8 cellular contexts compared by ENCODE assay signal in the genomic region with DNA sequence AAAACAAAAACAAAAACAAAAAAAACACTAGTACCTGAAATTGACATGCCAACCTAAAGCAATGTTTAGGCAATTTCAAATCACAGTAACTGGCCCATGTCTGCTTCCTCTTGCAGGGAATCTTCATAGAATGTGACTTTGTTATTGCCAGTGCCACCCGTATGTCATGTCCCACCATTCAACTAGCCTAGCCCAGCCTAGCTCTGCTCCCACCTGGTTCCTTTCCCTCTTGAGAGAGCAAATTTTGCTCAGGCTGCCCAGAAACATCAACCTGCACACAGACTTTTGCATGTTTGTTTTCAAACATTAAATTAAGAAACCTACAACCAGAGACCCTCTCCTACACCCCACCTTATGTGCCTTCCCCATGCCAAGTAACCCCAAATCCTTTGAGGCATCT.
DNase-seq lines count a peak whose midpoint lies in the region; ATAC-seq and TF ChIP-seq lines count a peak whose summit lies in the region.

No MANE protein-coding gene starts in this region.

- H3K36me3 ChIP-seq in ascending aorta (peaks cover 13 to 16% of the 10 kb centered on the region in 2 donors), thyroid gland (peaks cover 16% of the 10 kb centered on the region in 2 donors)

- no peak for TF ChIP-seq CTCF in ascending aorta (IDR thresholded peaks at IDR 0.05)
- TF ChIP-seq CTCF in thyroid gland (IDR thresholded peaks at IDR 0.05), result no peak

- no peaks in the 10 kb centered on the region for H3K9me3 Mint-ChIP-seq in activated T-cell treated with anti-CD3 and anti-CD28 coated beads, Interleukin-2, amount 50 U/mL, for 4 hours
- no peaks in the 10 kb centered on the region for H3K9me3 Mint-ChIP-seq in memory B cell

- no peak overlapping the region for H3K27ac Mint-ChIP-seq in memory B cell

- H3K4me3 ChIP-seq in ascending aorta (peak overlapping the region; percentile 79 to 90), thyroid gland (replicated peaks in 1 of 3) (no peak overlapping the region)

- H3K9me3 ChIP-seq in ascending aorta (no peaks in the 10 kb centered on the region), thyroid gland (no peaks in the 10 kb centered on the region)

- peaks cover 48% of the 10 kb centered on the region for H3K4me1 Mint-ChIP-seq in activated T-cell treated with anti-CD3 and anti-CD28 coated beads, Interleukin-2, amount 50 U/mL, for 4 hours (ENCODE audit: low read depth)
- peaks cover 28% of the 10 kb centered on the region for H3K4me1 Mint-ChIP-seq in memory B cell

- 73 to 81% methylated on average over 1 of the region's 1 CpG for WGBS in thyroid gland, 2 donors

- DNase-seq in activated T-cell treated with anti-CD3 and anti-CD28 coated beads, Interleukin-2, amount 50 U/mL, for 4 hours, result no peak
- DNase-seq in activated T-cell treated with anti-CD3 and anti-CD28 coated beads for 4 hours (no peak), ascending aorta (ENCODE audit: low spot score in 2 of 2) (no peak), memory B cell (ENCODE audit: low spot score in 2 of 2) (no peak), thyroid gland (no peak), HPDE6-E6E7 (ENCODE audit: extremely low spot score) (no peak), COR-L47 (lab: John Stamatoyannopoulos, UW) (no peak)
- DNase-seq in stimulated activated CD4-positive, alpha-beta T cell treated with anti-CD3 and anti-CD28 coated beads, Interleukin-15, amount 100 ng/mL, for 24 hours, result no peak

- peaks cover 13% of the 10 kb centered on the region for H3K36me3 Mint-ChIP-seq in activated T-cell treated with anti-CD3 and anti-CD28 coated beads, Interleukin-2, amount 50 U/mL, for 4 hours (ENCODE audit: insufficient read depth)
- no peaks in the 10 kb centered on the region for H3K36me3 Mint-ChIP-seq in memory B cell

- H3K27me3 ChIP-seq in ascending aorta, result no peaks in the 10 kb centered on the region
- no peaks in the 10 kb centered on the region for H3K27me3 ChIP-seq in thyroid gland

- peak overlapping the region; percentile 90 for H3K4me3 Mint-ChIP-seq in activated T-cell treated with anti-CD3 and anti-CD28 coated beads, Interleukin-2, amount 50 U/mL, for 4 hours
- peak overlapping the region; percentile 90 for H3K4me3 Mint-ChIP-seq in memory B cell

- no peak for ATAC-seq in activated T-cell treated with anti-CD3 and anti-CD28 coated beads, Interleukin-2, amount 50 U/mL, for 4 hours
- no peak for ATAC-seq in memory B cell (ENCODE audit: low read depth)

- H3K4me1 ChIP-seq in ascending aorta (peaks cover 0 to 33% of the 10 kb centered on the region in 2 donors), thyroid gland (peaks cover 36 to 48% of the 10 kb centered on the region in 2 donors)

- no peak for TF ChIP-seq POLR2A in thyroid gland (IDR thresholded peaks at IDR 0.05)

- H3K27me3 Mint-ChIP-seq in activated T-cell treated with anti-CD3 and anti-CD28 coated beads, Interleukin-2, amount 50 U/mL, for 4 hours (ENCODE audit: low read depth), result no peaks in the 10 kb centered on the region
- peaks cover 1% of the 10 kb centered on the region for H3K27me3 Mint-ChIP-seq in memory B cell

- H3K27ac ChIP-seq in ascending aorta (peak overlapping the region; percentile 99 to 100), thyroid gland (peak overlapping the region; percentile 53 to 100 (median 98))

- intact Hi-C loops in ascending aorta (cut with DNase I) (loop anchor here (2.0 to 10.0 kb wide), 6 partner anchors 115 to 1662 kb away; a partner anchor contains a TSS), thyroid gland (cut with DNase I) (loop anchor here (5.0 kb wide), 1 partner anchor 635 kb away; no protein-coding TSS in a partner anchor)

Comparison
In these comparisons a context has a peak if more than half of its experiments do, and no peak if none do; other contexts are left out.
1. H3K4me3 ChIP-seq: peak in ascending aorta (2 of 2); none in thyroid gland (0 of 3).